In genomic region chr17:79829457-79829856, GRCh38 we compare ENCODE assay signal across 18 cellular contexts. TPM values are rescaled to one million over a fixed set of nuclear protein-coding genes. Genes with fewer than 3 reads are reported as not detected.
DNase-seq lines count a peak whose midpoint lies in the region; ATAC-seq, FAIRE-seq and TF ChIP-seq lines count a peak whose summit lies in the region.
"Had no signal": no experiment of that assay in that cellular context is flagged by ENCODE, and none has a peak within 500 bp of the region (broad histone marks: within the 10 kb centered on the region; RNA-seq: fewer than 3 reads in every experiment).

No MANE protein-coding gene starts in this region.

- H3K4me2 ChIP-seq in K562 (ENCODE audit: insufficient read depth, low read length), result peak overlapping the region; percentile 19; the same call in 1 of the 2 replicates
- H3K4me2 ChIP-seq: SK-N-SH had no signal

- CTCF ChIA-PET in K562 (lab: Yijun Ruan, JAX; ENCODE audit: low intra/inter-chr PET ratio), result no interaction called here

- H3K27me3 ChIP-seq in left ventricle myocardium inferior (ENCODE audit: low read depth) (peaks cover 8% of the 10 kb centered on the region), K562 (ENCODE audit: control insufficient read depth in 2 of 2, insufficient read depth in 2 of 2, low read length in 2 of 2) (no peaks in the 10 kb centered on the region), thyroid gland (no peaks in the 10 kb centered on the region)
- H3K27me3 ChIP-seq: MG63 had no signal

- DNase-seq in left ventricle myocardium inferior, result no peak
- no peak for DNase-seq in cardiac septum (ENCODE audit: low spot score)
- DNase-seq in K562 (ENCODE audit: extremely low read depth in 1 of 4, low spot score in 3 of 4), result no peak
- DNase-seq in thyroid gland, result no peak
- no peak for DNase-seq in D721Med (ENCODE audit: insufficient read length, low spot score)
- no peak for DNase-seq in stimulated activated CD4-positive, alpha-beta T cell treated with anti-CD3 and anti-CD28 coated beads, Interleukin-12 subunit alpha, Interleukin-12 subunit beta, amount 100 ng/mL, for 4 hours
- DNase-seq: DMS 273 treated with DMSO at 0.1 percent for 48 hours, DND-41, H9, MG63, NCI-H1092 treated with DMSO at 0.1 percent for 48 hours, NCI-H1694, NCI-H2081 treated with DMSO at 0.1 percent for 48 hours, NCI-H748 treated with DMSO at 0.1 percent for 48 hours, Right ventricle myocardium superior, SK-N-SH had no signal

- H3K9ac ChIP-seq in K562 (ENCODE audit: insufficient read depth in 1 of 2, low read depth in 2 of 2, low read length in 2 of 2), result peak overlapping the region; percentile 30 to 41; a peak in 3 of 4 replicates
- H3K9ac ChIP-seq: SK-N-SH had no signal

- peaks cover 62% of the 10 kb centered on the region for H3K79me2 ChIP-seq in K562 (ENCODE audit: control insufficient read depth, insufficient read depth, low read length)

- no peak for TF ChIP-seq RAD21 in K562 (CRISPR knock-in tag; conservative IDR thresholded peaks at IDR 0.05 in 1 of 2, IDR thresholded peaks at IDR 0.05 in 1 of 2)

- TF ChIP-seq CTCF in left ventricle myocardium inferior (IDR thresholded peaks at IDR 0.05; ENCODE audit: borderline replicate concordance) (no peak), C4-2B (conservative IDR thresholded peaks at IDR 0.05) (no peak), K562 (IDR thresholded peaks at IDR 0.05 in 2 of 3, conservative IDR thresholded peaks at IDR 0.05 in 1 of 3; ENCODE audit: insufficient read depth in 2 of 3, low read depth in 1 of 3, low read length in 3 of 3) (no peak), thyroid gland (IDR thresholded peaks at IDR 0.05) (no peak), D721Med (IDR thresholded peaks at IDR 0.05; ENCODE audit: insufficient read depth, missing control alignments) (no peak)

- H3K9me1 ChIP-seq in K562 (ENCODE audit: control insufficient read depth, insufficient read depth, low read length), result no peaks in the 10 kb centered on the region

- H3K4me3 ChIP-seq in left ventricle myocardium inferior, result no peak overlapping the region
- H3K4me3 ChIP-seq in K562, result no peak overlapping the region
- no peak overlapping the region for H3K4me3 ChIP-seq in thyroid gland (replicated peaks in 1 of 3)
- H3K4me3 ChIP-seq: MG63 had no signal

- no TSS peak for BruUV-seq in K562 (replicated peaks; lab: Mats Ljungman, UMichigan)

- intact Hi-C loops in left ventricle myocardium inferior (cut with micrococcal nuclease), result no loop called here
- intact Hi-C loops in cardiac septum (cut with DNase I), result no loop called here
- intact Hi-C loops in K562 (cut with micrococcal nuclease), result no loop called here
- intact Hi-C loops in thyroid gland (cut with DNase I), result no loop called here

- H3K27ac ChIP-seq in left ventricle myocardium inferior (replicated peaks), result peak overlapping the region; percentile 60
- H3K27ac ChIP-seq in C4-2B, result peak overlapping the region; percentile 98
- peak overlapping the region; percentile 99 for H3K27ac ChIP-seq in K562 (ENCODE audit: extremely low read depth, low read depth, low read length)
- H3K27ac ChIP-seq in thyroid gland, result peak overlapping the region; percentile 36 to 77 (median 56)

- H3K4me1 ChIP-seq in left ventricle myocardium inferior (peaks cover 52% of the 10 kb centered on the region), K562 (replicated peaks in 1 of 2; ENCODE audit: control insufficient read depth in 2 of 2, insufficient read depth in 2 of 2, low read length in 2 of 2) (peaks cover 62 to 87% of the 10 kb centered on the region in 2 experiments), thyroid gland (peaks cover 42 to 55% of the 10 kb centered on the region in 2 donors)

- TF ChIP-seq POLR2A in K562 (conservative IDR thresholded peaks at IDR 0.05) (no peak), thyroid gland (IDR thresholded peaks at IDR 0.05) (no peak)

- ATAC-seq in K562, result no peak

- TF ChIP-seq EP300 in K562 (IDR thresholded peaks at IDR 0.05; ENCODE audit: low read length), result no peak

- POLR2A ChIA-PET in K562 (lab: Yijun Ruan, JAX), result interaction anchor here (1.0 to 17.8 kb wide), 4 partner anchors 8 to 62 kb away, joined by 4 to 386 read pairs (median 9); partner anchors contain the start of gene CBX4

- H3K36me3 ChIP-seq in left ventricle myocardium inferior, result peaks cover 11% of the 10 kb centered on the region
- peaks cover 8% of the 10 kb centered on the region; the same call in 1 of the 3 replicates for H3K36me3 ChIP-seq in K562 (ENCODE audit: control insufficient read depth, insufficient read depth, low read length)
- peaks cover 10 to 11% of the 10 kb centered on the region in 2 donors for H3K36me3 ChIP-seq in thyroid gland

- H2AFZ ChIP-seq in K562 (ENCODE audit: low read depth, low read length), result 0 out of 2 replicates have a peak overlapping the region, but pooled peaks have one; percentile 6

- H3K9me3 ChIP-seq in left ventricle myocardium inferior (replicated peaks), result no peaks in the 10 kb centered on the region
- no peaks in the 10 kb centered on the region for H3K9me3 ChIP-seq in K562 (replicated peaks; ENCODE audit: control insufficient read depth, insufficient read depth, low read depth, low read length)
- no peaks in the 10 kb centered on the region for H3K9me3 ChIP-seq in thyroid gland
- H3K9me3 ChIP-seq: MG63, SK-N-SH had no signal

- H4K20me1 ChIP-seq in K562 (replicated peaks; ENCODE audit: control insufficient read depth, insufficient read depth, low read length), result no peaks in the 10 kb centered on the region

- in situ Hi-C loops in K562 (cut with MboI), result no loop called here

- no peak for FAIRE-seq in K562 (lab: Jason Lieb, UNC)
- no peak for FAIRE-seq in D721Med (lab: Jason Lieb, UNC)
- FAIRE-seq: G401.6 had no signal

- WGBS in K562 (ENCODE audit: insufficient coverage, low coverage, missing lambda C conversion rate), result 35% methylated on average over 2 of the region's 2 CpGs
- 60 to 64% methylated on average over 2 of the region's 2 CpGs for WGBS in thyroid gland, 2 donors

RNA-seq across cellular contexts. Expression of gene CBX4, which starts 9.8 kb away (rescaled TPM):
- total RNA-seq in left ventricle myocardium inferior (28.7 TPM), cardiac septum (23.8 TPM), K562 (2014; rRNA removed) (42.3 and 42.4 TPM in 2 replicates), K562 (2014; rRNA removed; fragmentation: Illumina TruSeq; extraction: Trizol) (4.4 and 4.7 TPM in 2 replicates), K562 (2015; rRNA removed; fragmentation: Illumina TruSeq; extraction: Trizol) (13.5 and 14.7 TPM in 2 replicates), K562 (2021) (48.5 and 50.5 TPM in 2 replicates), thyroid gland (10 to 100 TPM in 3 of 4 donors, 1 to 10 TPM in 1; 5.6 to 17.2 (median 13.5) TPM)
- 13.6 and 28.0 TPM in 2 replicates for total RNA-seq in K562 (2011; cell fraction: chromatin; rRNA removed; ENCODE audit: low replicate concordance)
- 26.3 and 29.6 TPM in 2 replicates for total RNA-seq in K562 (2011; cell fraction: nucleolus; rRNA removed)
- 11.0 and 15.7 TPM in 2 replicates for total RNA-seq in K562 (2011; cell fraction: nucleoplasm; rRNA removed)
- polyA plus RNA-seq in K562 (2011; rRNA removed) (7.8 and 13.5 TPM in 2 replicates), K562 (2014; fragmentation: Illumina TruSeq; extraction: Trizol) (10.0 and 16.4 TPM in 2 replicates), K562 (2014; fragmentation: Nextera tagmentation; extraction: Ambion mirVana) (1 to 10 TPM in 1 of 2 experiments, under 1 TPM in 1; 0.98 to 1.1 TPM), K562 (2014; rRNA removed) (34.8 and 40.7 TPM in 2 replicates)
- polyA plus RNA-seq in K562 (2011; cell fraction: cytosol; rRNA removed), result 12.6 and 29.1 TPM in 2 replicates
- 23.9 and 38.8 TPM in 2 replicates for polyA plus RNA-seq in K562 (2011; cell fraction: nucleus; rRNA removed)
- polyA plus RNA-seq in K562 (2012), result 22.9 and 60.2 TPM in 2 replicates
- polyA minus RNA-seq in K562 (2011; rRNA and poly(A)+ RNA removed), result 7.2 and 7.6 TPM in 2 replicates
- polyA minus RNA-seq in K562 (2011; cell fraction: cytosol; rRNA and poly(A)+ RNA removed), result 18.7 and 24.1 TPM in 2 replicates
- 12.4 and 16.4 TPM in 2 replicates for polyA minus RNA-seq in K562 (2011; cell fraction: nucleus; rRNA and poly(A)+ RNA removed)

RNA-seq across cellular contexts. Expression of gene CBX8, which starts 32.6 kb away (rescaled TPM):
- total RNA-seq in left ventricle myocardium inferior (7.5 TPM), cardiac septum (5.7 TPM), K562 (2014; rRNA removed) (4.9 and 7.1 TPM in 2 replicates), K562 (2014; rRNA removed; fragmentation: Illumina TruSeq; extraction: Trizol) (1.8 and 1.9 TPM in 2 replicates), K562 (2015; rRNA removed; fragmentation: Illumina TruSeq; extraction: Trizol) (6.6 and 6.7 TPM in 2 replicates), K562 (2021) (11.9 and 12.0 TPM in 2 replicates), thyroid gland (1 to 10 TPM; 1.7 to 3.5 (median 2.7) TPM)
- 2.1 and 2.7 TPM in 2 replicates for total RNA-seq in K562 (2011; cell fraction: chromatin; rRNA removed; ENCODE audit: low replicate concordance)
- 2.3 and 2.9 TPM in 2 replicates for total RNA-seq in K562 (2011; cell fraction: nucleolus; rRNA removed)
- total RNA-seq in K562 (2011; cell fraction: nucleoplasm; rRNA removed), result 2.0 and 2.7 TPM in 2 replicates
- polyA plus RNA-seq in K562 (2011; rRNA removed) (0.52 and 0.72 TPM in 2 replicates), K562 (2014; fragmentation: Illumina TruSeq; extraction: Trizol) (2.6 and 3.4 TPM in 2 replicates), K562 (2014; fragmentation: Nextera tagmentation; extraction: Ambion mirVana) (under 1 TPM; 0.08 to 0.21 TPM), K562 (2014; rRNA removed) (4.7 and 6.7 TPM in 2 replicates)
- polyA plus RNA-seq in K562 (2011; cell fraction: cytosol; rRNA removed), result 0.80 and 1.1 TPM in 2 replicates
- 2.4 and 2.6 TPM in 2 replicates for polyA plus RNA-seq in K562 (2011; cell fraction: nucleus; rRNA removed)
- 5.7 and 8.8 TPM in 2 replicates for polyA plus RNA-seq in K562 (2012)
- 0.45 and 0.56 TPM in 2 replicates for polyA minus RNA-seq in K562 (2011; rRNA and poly(A)+ RNA removed)
- polyA minus RNA-seq in K562 (2011; cell fraction: cytosol; rRNA and poly(A)+ RNA removed), result 0.86 and 2.7 TPM in 2 replicates
- polyA minus RNA-seq in K562 (2011; cell fraction: nucleus; rRNA and poly(A)+ RNA removed), result 0.67 and 2.1 TPM in 2 replicates

RNA-seq across cellular contexts. Expression of gene CBX2, which starts 51.5 kb away (rescaled TPM):
- total RNA-seq in left ventricle myocardium inferior, result 2.6 TPM
- total RNA-seq in cardiac septum, result 3.5 TPM
- 20.1 and 55.7 TPM in 2 replicates for total RNA-seq in K562 (2011; cell fraction: chromatin; rRNA removed; ENCODE audit: low replicate concordance)
- total RNA-seq in K562 (2011; cell fraction: nucleolus; rRNA removed), result 37.1 and 52.4 TPM in 2 replicates
- total RNA-seq in K562 (2011; cell fraction: nucleoplasm; rRNA removed), result 27.8 and 34.1 TPM in 2 replicates
- total RNA-seq in K562 (2014; rRNA removed), result 18.2 and 23.6 TPM in 2 replicates
- 6.9 and 8.4 TPM in 2 replicates for total RNA-seq in K562 (2014; rRNA removed; fragmentation: Illumina TruSeq; extraction: Trizol)
- total RNA-seq in K562 (2015; rRNA removed; fragmentation: Illumina TruSeq; extraction: Trizol), result 16.5 and 18.1 TPM in 2 replicates
- total RNA-seq in K562 (2021), result 26.9 and 28.5 TPM in 2 replicates
- 13.9 and 18.3 TPM in 2 replicates for polyA plus RNA-seq in K562 (2011; rRNA removed)
- 17.2 and 30.0 TPM in 2 replicates for polyA plus RNA-seq in K562 (2011; cell fraction: cytosol; rRNA removed)
- polyA plus RNA-seq in K562 (2011; cell fraction: nucleus; rRNA removed), result 35.0 and 55.5 TPM in 2 replicates
- 13.0 and 18.6 TPM in 2 replicates for polyA plus RNA-seq in K562 (2012)
- polyA plus RNA-seq in K562 (2014; fragmentation: Illumina TruSeq; extraction: Trizol), result 13.9 and 16.9 TPM in 2 replicates
- polyA plus RNA-seq in K562 (2014; fragmentation: Nextera tagmentation; extraction: Ambion mirVana), result 1 to 10 TPM in 1 of 2 experiments, under 1 TPM in 1; 0.66 to 1.0 TPM
- 17.4 and 18.4 TPM in 2 replicates for polyA plus RNA-seq in K562 (2014; rRNA removed)
- 10.0 and 14.9 TPM in 2 replicates for polyA minus RNA-seq in K562 (2011; rRNA and poly(A)+ RNA removed)
- 20.6 and 24.0 TPM in 2 replicates for polyA minus RNA-seq in K562 (2011; cell fraction: cytosol; rRNA and poly(A)+ RNA removed)
- polyA minus RNA-seq in K562 (2011; cell fraction: nucleus; rRNA and poly(A)+ RNA removed), result 18.0 and 19.1 TPM in 2 replicates
- 1 to 10 TPM in 3 of 4 donors, under 1 TPM in 1; 0.54 to 1.7 (median 1.1) TPM for total RNA-seq in thyroid gland
